18 cellular contexts compared by ENCODE assay signal in the genomic region with DNA sequence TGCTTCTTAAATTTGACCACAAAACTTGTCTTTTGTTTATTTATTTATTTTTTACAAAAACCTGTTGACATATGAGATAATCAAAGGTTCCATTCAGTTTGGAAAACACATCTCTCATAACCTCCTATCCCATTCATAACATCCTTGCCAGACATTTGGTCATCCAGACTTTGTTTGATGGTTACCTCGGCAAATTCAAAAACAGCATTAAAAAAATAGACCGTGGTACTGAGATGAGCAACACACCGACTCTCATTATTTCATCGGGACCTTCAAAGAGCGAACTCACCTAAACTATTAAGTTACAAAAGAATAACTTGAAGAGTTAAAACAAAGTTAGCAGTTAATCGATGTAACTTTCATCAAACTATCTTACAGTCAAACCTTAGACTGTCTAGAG.
DNase-seq lines count a peak whose midpoint lies in the region; ATAC-seq, FAIRE-seq and TF ChIP-seq lines count a peak whose summit lies in the region.
"Had no signal": no experiment of that assay in that cellular context is flagged by ENCODE, and none has a peak within 500 bp of the region (broad histone marks: within the 10 kb centered on the region; RNA-seq: fewer than 3 reads in every experiment).

No MANE protein-coding gene starts in this region.

- H2AFZ ChIP-seq in HepG2 (ENCODE audit: low read length): no peak overlapping the region

- H3K4me2 ChIP-seq in HepG2 (ENCODE audit: low read depth, low read length): no peak overlapping the region

- H3K36me3 ChIP-seq in HepG2 (replicated peaks in 1 of 2; ENCODE audit: control insufficient read depth in 1 of 2, insufficient read depth in 2 of 2, low read length in 2 of 2): no peaks in the 10 kb centered on the region

- CTCF ChIA-PET in activated CD8-positive, alpha-beta memory T cell treated with anti-CD3 and anti-CD28 coated beads, Interleukin-2, amount 10 ng/mL, durations not matched to agents 7 days and 5 days (lab: Charles Lee): no interaction called here
- CTCF ChIA-PET in HepG2 (lab: Yijun Ruan, JAX; ENCODE audit: low intra/inter-chr PET ratio, low total read pairs): no interaction called here

- TF ChIP-seq EP300 in HepG2 (IDR thresholded peaks at IDR 0.05; ENCODE audit: low read depth in 2 of 2, low read length in 2 of 2): no peak
- TF ChIP-seq EP300 in HepG2 (CRISPR knock-in tag; IDR thresholded peaks at IDR 0.05; ENCODE audit: borderline replicate concordance): no peak

- H3K27me3 ChIP-seq in HepG2 (ENCODE audit: control insufficient read depth in 1 of 2, insufficient read depth in 2 of 2, low read length in 2 of 2): no peaks in the 10 kb centered on the region

- peak overlapping the region; percentile 32 for H3K27ac Mint-ChIP-seq in activated CD8-positive, alpha-beta memory T cell treated with anti-CD3 and anti-CD28 coated beads, Interleukin-2, amount 10 ng/mL, durations not matched to agents 7 days and 5 days
- H3K27ac Mint-ChIP-seq in stimulated activated effector memory CD8-positive, alpha-beta T cell treated with anti-CD3 and anti-CD28 coated beads, Interleukin-12 subunit alpha, Interleukin-12 subunit beta, amount 100 ng/mL, for 72 hours: peak overlapping the region; percentile 46
- H3K27ac Mint-ChIP-seq: stimulated activated naive B cell treated with anti-CD40 and anti-IgM and Interleukin-4, amounts not matched to agents 10 μg/mL and 1 μg/mL and 100 μg/mL, for 72 hours; type B pancreatic cell had no signal

- H3K4me1 ChIP-seq in HepG2 (ENCODE audit: insufficient read depth, low read length): peaks cover 15% of the 10 kb centered on the region

- BruUV-seq in HepG2 (replicated peaks; lab: Mats Ljungman, UMichigan): no TSS peak

- no peaks in the 10 kb centered on the region for H4K20me1 ChIP-seq in HepG2 (ENCODE audit: insufficient read depth, low read length)

- H3K27ac ChIP-seq in HepG2 (ENCODE audit: extremely low read length, insufficient read depth, low read length): no peak overlapping the region
- H3K27ac ChIP-seq: C4-2B had no signal

- TF ChIP-seq CTCF in HepG2 (CRISPR knock-in tag; IDR thresholded peaks at IDR 0.05): no peak

- 97% methylated on average over 6 of the region's 6 CpGs for WGBS in HepG2 (ENCODE audit: low lambda C conversion rate)

- no peak for TF ChIP-seq RAD21 in HepG2 (CRISPR knock-in tag; IDR thresholded peaks at IDR 0.05)

- TF ChIP-seq POLR2A in HepG2 (IDR thresholded peaks at IDR 0.05; ENCODE audit: insufficient read depth in 1 of 2, low read depth in 2 of 2, low read length in 2 of 2): no peak

- H3K79me2 ChIP-seq in HepG2 (ENCODE audit: insufficient read depth, low read length): no peaks in the 10 kb centered on the region

- H3K36me3 Mint-ChIP-seq in activated CD8-positive, alpha-beta memory T cell treated with anti-CD3 and anti-CD28 coated beads, Interleukin-2, amount 10 ng/mL, durations not matched to agents 7 days and 5 days: no peaks in the 10 kb centered on the region
- no peaks in the 10 kb centered on the region for H3K36me3 Mint-ChIP-seq in stimulated activated effector memory CD8-positive, alpha-beta T cell treated with anti-CD3 and anti-CD28 coated beads, Interleukin-12 subunit alpha, Interleukin-12 subunit beta, amount 100 ng/mL, for 72 hours
- H3K36me3 Mint-ChIP-seq: stimulated activated naive B cell treated with anti-CD40 and anti-IgM and Interleukin-4, amounts not matched to agents 10 μg/mL and 1 μg/mL and 100 μg/mL, for 72 hours; type B pancreatic cell had no signal

- no peaks in the 10 kb centered on the region for H3K9me3 Mint-ChIP-seq in activated CD8-positive, alpha-beta memory T cell treated with anti-CD3 and anti-CD28 coated beads, Interleukin-2, amount 10 ng/mL, durations not matched to agents 7 days and 5 days (ENCODE audit: low read depth)
- H3K9me3 Mint-ChIP-seq in stimulated activated effector memory CD8-positive, alpha-beta T cell treated with anti-CD3 and anti-CD28 coated beads, Interleukin-12 subunit alpha, Interleukin-12 subunit beta, amount 100 ng/mL, for 72 hours: no peaks in the 10 kb centered on the region
- H3K9me3 Mint-ChIP-seq: neural crest cell; stimulated activated naive B cell treated with anti-CD40 and anti-IgM and Interleukin-4, amounts not matched to agents 10 μg/mL and 1 μg/mL and 100 μg/mL, for 72 hours; type B pancreatic cell had no signal

- intact Hi-C loops in HepG2 (cut with micrococcal nuclease; ENCODE audit: unreplicated experiment): no loop called here

- H3K27me3 Mint-ChIP-seq in activated CD8-positive, alpha-beta memory T cell treated with anti-CD3 and anti-CD28 coated beads, Interleukin-2, amount 10 ng/mL, durations not matched to agents 7 days and 5 days: peaks cover 40% of the 10 kb centered on the region
- H3K27me3 Mint-ChIP-seq: type B pancreatic cell had no signal

- peaks cover 16% of the 10 kb centered on the region for H3K4me1 Mint-ChIP-seq in activated CD8-positive, alpha-beta memory T cell treated with anti-CD3 and anti-CD28 coated beads, Interleukin-2, amount 10 ng/mL, durations not matched to agents 7 days and 5 days
- no peaks in the 10 kb centered on the region for H3K4me1 Mint-ChIP-seq in stimulated activated effector memory CD8-positive, alpha-beta T cell treated with anti-CD3 and anti-CD28 coated beads, Interleukin-12 subunit alpha, Interleukin-12 subunit beta, amount 100 ng/mL, for 72 hours
- H3K4me1 Mint-ChIP-seq: stimulated activated naive B cell treated with anti-CD40 and anti-IgM and Interleukin-4, amounts not matched to agents 10 μg/mL and 1 μg/mL and 100 μg/mL, for 72 hours had no signal

- FAIRE-seq in HepG2 (lab: Jason Lieb, UNC): no peak

- POLR2A ChIA-PET in HepG2 (lab: Yijun Ruan, JAX): no interaction called here

- H3K9ac ChIP-seq in HepG2 (ENCODE audit: insufficient read depth, low read depth, low read length): no peak overlapping the region

- no peak for DNase-seq in activated CD8-positive, alpha-beta memory T cell treated with anti-CD3 and anti-CD28 coated beads, Interleukin-2, amount 10 ng/mL, durations not matched to agents 7 days and 5 days
- DNase-seq in activated CD8-positive, alpha-beta memory T cell treated with anti-CD3 and anti-CD28 coated beads for 24 hours: no peak
- no peak for DNase-seq in stimulated activated effector memory CD8-positive, alpha-beta T cell treated with anti-CD3 and anti-CD28 coated beads, Interleukin-12 subunit alpha, Interleukin-12 subunit beta, amount 100 ng/mL, for 72 hours (ENCODE audit: low spot score in 2 of 2)
- DNase-seq in HepG2 (ENCODE audit: low spot score) (no peak), NCI-H1105 (lab: John Stamatoyannopoulos, UW) (no peak), NCI-H1436 (lab: John Stamatoyannopoulos, UW) (no peak)
- DNase-seq: activated CD4-positive, alpha-beta T cell treated with anti-CD3 and anti-CD28 coated beads for 1 hour; DMS79; HCEC 1CT; NCI-H187 treated with DMSO at 0.1 percent for 48 hours; NCI-H510A; SHP77 treated with DMSO at 0.1 percent for 48 hours; stimulated activated naive B cell treated with anti-CD40 and anti-IgM and Interleukin-4, amounts not matched to agents 10 μg/mL and 1 μg/mL and 100 μg/mL, for 72 hours had no signal

- peak overlapping the region; percentile 42 for H3K4me3 Mint-ChIP-seq in activated CD8-positive, alpha-beta memory T cell treated with anti-CD3 and anti-CD28 coated beads, Interleukin-2, amount 10 ng/mL, durations not matched to agents 7 days and 5 days
- H3K4me3 Mint-ChIP-seq in stimulated activated effector memory CD8-positive, alpha-beta T cell treated with anti-CD3 and anti-CD28 coated beads, Interleukin-12 subunit alpha, Interleukin-12 subunit beta, amount 100 ng/mL, for 72 hours: no peak overlapping the region
- H3K4me3 Mint-ChIP-seq: neural crest cell; stimulated activated naive B cell treated with anti-CD40 and anti-IgM and Interleukin-4, amounts not matched to agents 10 μg/mL and 1 μg/mL and 100 μg/mL, for 72 hours; type B pancreatic cell had no signal

- in situ Hi-C loops in HepG2 (cut with HindIII; ENCODE audit: extremely low pct_ligation_motif_present, low pct_unique_long_range_greater_than_20kb): no loop called here

- ATAC-seq in activated CD8-positive, alpha-beta memory T cell treated with anti-CD3 and anti-CD28 coated beads, Interleukin-2, amount 10 ng/mL, durations not matched to agents 7 days and 5 days: peak; percentile 27
- ATAC-seq in GM21360 (IDR thresholded peaks at IDR 0.05; ENCODE audit: unreplicated experiment): peak; percentile 29
- peak; percentile 39 for ATAC-seq in HG03159 (IDR thresholded peaks at IDR 0.05; ENCODE audit: unreplicated experiment)
- ATAC-seq in stimulated activated effector memory CD8-positive, alpha-beta T cell treated with anti-CD3 and anti-CD28 coated beads, Interleukin-12 subunit alpha, Interleukin-12 subunit beta, amount 100 ng/mL, for 72 hours: peak; percentile 74
- ATAC-seq in HepG2: no peak

- no peaks in the 10 kb centered on the region for H3K9me3 ChIP-seq in HepG2 (ENCODE audit: low read length)

- no peak overlapping the region for H3K4me3 ChIP-seq in HepG2 (replicated peaks in 1 of 3; ENCODE audit: insufficient read depth in 1 of 3, low read depth in 2 of 3, low read length in 3 of 3)

TF ChIP-seq in HepG2, 621 proteins besides CTCF, POLR2A, EP300 and RAD21 (continues in another document):
- TF ChIP-seq, protein P1, sequence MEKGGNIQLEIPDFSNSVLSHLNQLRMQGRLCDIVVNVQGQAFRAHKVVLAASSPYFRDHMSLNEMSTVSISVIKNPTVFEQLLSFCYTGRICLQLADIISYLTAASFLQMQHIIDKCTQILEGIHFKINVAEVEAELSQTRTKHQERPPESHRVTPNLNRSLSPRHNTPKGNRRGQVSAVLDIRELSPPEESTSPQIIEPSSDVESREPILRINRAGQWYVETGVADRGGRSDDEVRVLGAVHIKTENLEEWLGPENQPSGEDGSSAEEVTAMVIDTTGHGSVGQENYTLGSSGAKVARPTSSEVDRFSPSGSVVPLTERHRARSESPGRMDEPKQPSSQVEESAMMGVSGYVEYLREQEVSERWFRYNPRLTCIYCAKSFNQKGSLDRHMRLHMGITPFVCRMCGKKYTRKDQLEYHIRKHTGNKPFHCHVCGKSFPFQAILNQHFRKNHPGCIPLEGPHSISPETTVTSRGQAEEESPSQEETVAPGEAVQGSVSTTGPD (CRISPR knock-in tag; IDR thresholded peaks at IDR 0.05): no peak
